Comparison of ENCODE assay signal across 35 cellular contexts in the genomic region with DNA sequence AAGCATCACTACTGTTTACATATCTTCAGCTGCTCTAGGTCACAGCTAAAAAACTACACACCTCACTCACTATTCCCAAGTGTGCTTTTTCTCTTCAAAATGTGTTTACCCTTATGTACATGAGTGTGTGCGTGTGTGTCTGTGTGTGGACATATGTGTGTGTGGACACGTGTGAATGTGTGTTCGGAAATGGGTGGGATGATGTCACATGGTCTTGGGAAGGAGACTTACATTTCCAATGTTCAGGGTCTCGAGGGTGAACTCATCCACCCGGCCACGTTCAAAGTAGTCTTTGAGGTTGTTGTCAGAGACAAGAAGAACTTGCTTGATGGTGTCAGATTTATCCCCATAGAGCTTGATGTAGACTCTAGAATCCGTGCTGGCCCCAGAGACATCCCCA.
"Had no signal": no experiment of that assay in that cellular context is flagged by ENCODE, and none has a peak within 500 bp of the region (broad histone marks: within the 10 kb centered on the region; RNA-seq: fewer than 3 reads in every experiment).

No MANE protein-coding gene starts in this region.

- H3K9me3 ChIP-seq: MG63 had no signal

- H3K4me3 ChIP-seq: MG63 had no signal

- DNase-seq: Karpas-422, Kasumi-1, MG63, MM.1S, MV-4-11, NCI-H1048, NCI-H1092, NCI-H1092 treated with DMSO at 0.1 percent for 48 hours, NCI-H1105, NCI-H1105 treated with DMSO at 0.1 percent for 48 hours, NCI-H1417, NCI-H1417 treated with DMSO at 0.1 percent for 48 hours, NCI-H1436, NCI-H1436 treated with DMSO at 0.1 percent for 48 hours, NCI-H146, NCI-H1694, NCI-H1694 treated with DMSO at 0.1 percent for 48 hours, NCI-H187, NCI-H187 treated with DMSO at 0.1 percent for 48 hours, NCI-H1930, NCI-H2029, NCI-H2029 treated with DMSO at 0.1 percent for 48 hours, NCI-H2081, NCI-H2081 treated with DMSO at 0.1 percent for 48 hours, NCI-H2107, NCI-H2171, NCI-H2171 treated with DMSO at 0.1 percent for 48 hours, NCI-H2227 treated with DMSO at 0.1 percent for 48 hours, NCI-H226, NCI-H345, NCI-H446, NCI-H446 treated with DMSO at 0.1 percent for 48 hours, NCI-H510A, NCI-H510A treated with DMSO at 0.1 percent for 48 hours, NCI-H524 had no signal

- H3K36me3 ChIP-seq: MG63 had no signal
